In the genomic region with DNA sequence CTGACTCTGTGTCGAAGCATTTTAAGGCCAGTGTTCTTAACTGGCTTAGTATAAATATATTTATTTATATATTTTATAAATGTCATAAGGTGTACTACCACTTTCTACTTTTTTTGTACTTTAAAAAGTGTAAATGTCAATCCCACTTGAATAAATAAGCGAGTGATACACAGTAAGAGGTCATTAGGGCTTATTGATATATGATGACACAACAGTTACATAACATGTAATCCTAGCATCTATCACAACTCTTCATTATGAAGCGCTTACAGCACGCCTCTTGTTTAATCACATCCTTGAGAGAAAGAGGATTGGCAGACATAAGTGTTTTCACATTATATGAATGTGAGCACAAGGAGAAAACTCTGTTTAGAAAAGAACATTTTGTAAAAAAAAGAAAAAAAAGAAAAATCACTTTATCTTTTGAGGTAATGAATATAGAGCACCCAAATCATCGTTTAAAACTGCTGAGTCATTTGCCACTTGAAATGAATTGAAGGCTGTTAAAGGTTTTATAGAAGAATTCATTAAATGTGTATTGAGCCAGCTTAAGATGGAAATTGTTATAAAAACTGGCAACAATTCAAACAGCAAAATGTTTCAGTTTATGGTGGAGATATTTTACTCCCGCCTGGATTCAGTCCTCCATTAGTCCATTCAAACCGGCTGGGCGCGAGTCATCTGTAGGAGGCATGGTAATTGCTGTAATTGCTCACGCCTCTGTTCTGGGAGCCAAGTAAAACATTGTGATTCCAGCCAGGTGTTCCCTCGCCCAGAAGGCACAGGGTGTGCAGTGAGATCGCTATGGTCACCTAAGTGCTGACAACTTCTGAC, we compare ENCODE assay signal across 11 cellular contexts.
A peak's percentile ranks its signal among the peaks of the same experiment; 100 is the strongest.
DNase-seq lines count a peak whose midpoint lies in the region; ATAC-seq and TF ChIP-seq lines count a peak whose summit lies in the region.
"Had no signal": no experiment of that assay in that cellular context is flagged by ENCODE, and none has a peak within 500 bp of the region (broad histone marks: within the 10 kb centered on the region; RNA-seq: fewer than 3 reads in every experiment).

No MANE protein-coding gene starts in this region.

- H3K4me1 ChIP-seq in RWPE2 (ENCODE audit: insufficient read depth, poor library complexity, severe bottlenecking) (peaks cover 5% of the 10 kb centered on the region), liver (ENCODE audit: control insufficient read depth in 4 of 4, insufficient read depth in 4 of 4, low read length in 3 of 4) (peaks cover 0 to 11% (median 7%) of the 10 kb centered on the region in 4 donors)
- H3K4me1 ChIP-seq: right atrium auricular region had no signal

- H3K36me3 ChIP-seq in RWPE2 (ENCODE audit: low read depth) (no peaks in the 10 kb centered on the region), liver (ENCODE audit: control insufficient read depth in 4 of 4, insufficient read depth in 3 of 4, low read depth in 1 of 4, low read length in 3 of 4) (no peaks in the 10 kb centered on the region)
- H3K36me3 ChIP-seq: right atrium auricular region had no signal

- H3K27me3 ChIP-seq in RWPE2 (ENCODE audit: insufficient read depth, poor library complexity, severe bottlenecking): no peaks in the 10 kb centered on the region
- no peaks in the 10 kb centered on the region for H3K27me3 ChIP-seq in liver (ENCODE audit: control insufficient read depth in 4 of 4, insufficient read depth in 4 of 4, low read length in 3 of 4)
- H3K27me3 ChIP-seq: right atrium auricular region had no signal

- WGBS in liver: 40% methylated on average over 12 of the region's 12 CpGs

- H3K4me3 Mint-ChIP-seq in stimulated activated memory B cell treated with anti-CD40 and anti-IgM and Interleukin-4, amounts not matched to agents 10 μg/mL and 1 μg/mL and 100 μg/mL, for 72 hours: no peak overlapping the region
- H3K4me3 Mint-ChIP-seq: H9 had no signal

- peak; percentile 81 for DNase-seq in DMS153 treated with DMSO at 0.1 percent for 48 hours (lab: John Stamatoyannopoulos, UW; ENCODE audit: unreplicated experiment)
- peak; percentile 92 for DNase-seq in NCI-H146 treated with DMSO at 0.1 percent for 48 hours (lab: John Stamatoyannopoulos, UW; ENCODE audit: unreplicated experiment)
- DNase-seq in RWPE2 (ENCODE audit: low spot score): peak; percentile 47
- no peak for DNase-seq in activated T-cell treated with anti-CD3 and anti-CD28 coated beads, Interleukin-2, amount 50 U/mL, for 48 hours
- no peak for DNase-seq in foreskin fibroblast
- DNase-seq: H9, KG1 had no signal

- TF ChIP-seq RAD21 in liver (IDR thresholded peaks at IDR 0.05): peak in 1 of 2 donors; percentile 23

- H3K27ac ChIP-seq in RWPE2 (ENCODE audit: poor library complexity, severe bottlenecking) (no peak overlapping the region), liver (ENCODE audit: low read depth in 1 of 2, low read length in 2 of 2) (peak overlapping the region; percentile 29 to 49)
- H3K27ac ChIP-seq: right atrium auricular region had no signal

- no peaks in the 10 kb centered on the region for H3K36me3 Mint-ChIP-seq in stimulated activated memory B cell treated with anti-CD40 and anti-IgM and Interleukin-4, amounts not matched to agents 10 μg/mL and 1 μg/mL and 100 μg/mL, for 72 hours

- TF ChIP-seq CTCF in RWPE2 (IDR thresholded peaks at IDR 0.05; ENCODE audit: poor library complexity, severe bottlenecking) (no peak), liver (IDR thresholded peaks at IDR 0.05; ENCODE audit: low read depth, low read length, missing input control) (no peak), foreskin fibroblast (IDR thresholded peaks at IDR 0.05; ENCODE audit: low read depth, low read length) (no peak)

- H3K4me3 ChIP-seq in RWPE2 (ENCODE audit: severe bottlenecking): no peak overlapping the region
- H3K4me3 ChIP-seq in liver (ENCODE audit: low read depth in 1 of 3, low read length in 3 of 3): no peak overlapping the region
- H3K4me3 ChIP-seq in foreskin fibroblast (ENCODE audit: low read depth in 1 of 2, low read length in 2 of 2): no peak overlapping the region
- H3K4me3 ChIP-seq: right atrium auricular region had no signal

- H3K9me3 ChIP-seq in RWPE2 (ENCODE audit: severe bottlenecking): no peaks in the 10 kb centered on the region
- H3K9me3 ChIP-seq in liver (ENCODE audit: control insufficient read depth in 4 of 4, low read length in 3 of 4): no peaks in the 10 kb centered on the region
- H3K9me3 ChIP-seq: right atrium auricular region had no signal

- no peak overlapping the region for H3K9ac ChIP-seq in liver (ENCODE audit: low read depth in 1 of 2, low read length in 2 of 2)

- peak; percentile 74; the same call in 2 of the 3 replicates for ATAC-seq in RWPE2 (ENCODE audit: low read depth)
- no peak for ATAC-seq in stimulated activated memory B cell treated with anti-CD40 and anti-IgM and Interleukin-4, amounts not matched to agents 10 μg/mL and 1 μg/mL and 100 μg/mL, for 72 hours
- ATAC-seq in GM21360 (IDR thresholded peaks at IDR 0.05; ENCODE audit: unreplicated experiment): no peak

- H3K9me3 Mint-ChIP-seq in stimulated activated memory B cell treated with anti-CD40 and anti-IgM and Interleukin-4, amounts not matched to agents 10 μg/mL and 1 μg/mL and 100 μg/mL, for 72 hours: peaks cover 3% of the 10 kb centered on the region
- H3K9me3 Mint-ChIP-seq: H9 had no signal

- H3K27ac Mint-ChIP-seq in stimulated activated memory B cell treated with anti-CD40 and anti-IgM and Interleukin-4, amounts not matched to agents 10 μg/mL and 1 μg/mL and 100 μg/mL, for 72 hours: no peak overlapping the region
- H3K27ac Mint-ChIP-seq: H9 had no signal

- H3K27me3 Mint-ChIP-seq in stimulated activated memory B cell treated with anti-CD40 and anti-IgM and Interleukin-4, amounts not matched to agents 10 μg/mL and 1 μg/mL and 100 μg/mL, for 72 hours: no peaks in the 10 kb centered on the region

- no peaks in the 10 kb centered on the region for H3K4me1 Mint-ChIP-seq in stimulated activated memory B cell treated with anti-CD40 and anti-IgM and Interleukin-4, amounts not matched to agents 10 μg/mL and 1 μg/mL and 100 μg/mL, for 72 hours

TF ChIP-seq in liver, 16 proteins besides CTCF, POLR2A, EP300 and RAD21:
- TF ChIP-seq TAF1 (conservative IDR thresholded peaks at IDR 0.05) (no peak), MAX (IDR thresholded peaks at IDR 0.05) (peak; percentile 54), FOXA1 (IDR thresholded peaks at IDR 0.05) (peak; percentile 51), RXRA (IDR thresholded peaks at IDR 0.05) (peak in 1 of 2 donors; percentile 52), NR2F2 (IDR thresholded peaks at IDR 0.05) (no peak), FOXA2 (IDR thresholded peaks at IDR 0.05) (peak; percentile 93), HNF4G (IDR thresholded peaks at IDR 0.05) (no peak), ATF3 (IDR thresholded peaks at IDR 0.05) (peak; percentile 23), EGR1 (IDR thresholded peaks at IDR 0.05; ENCODE audit: low read depth in 2 of 2) (no peak), YY1 (IDR thresholded peaks at IDR 0.05) (peak; percentile 95), JUND (IDR thresholded peaks at IDR 0.05) (no peak), HNF4A (conservative IDR thresholded peaks at IDR 0.05) (peak; percentile 34 to 71)
- TF ChIP-seq, protein P1, sequence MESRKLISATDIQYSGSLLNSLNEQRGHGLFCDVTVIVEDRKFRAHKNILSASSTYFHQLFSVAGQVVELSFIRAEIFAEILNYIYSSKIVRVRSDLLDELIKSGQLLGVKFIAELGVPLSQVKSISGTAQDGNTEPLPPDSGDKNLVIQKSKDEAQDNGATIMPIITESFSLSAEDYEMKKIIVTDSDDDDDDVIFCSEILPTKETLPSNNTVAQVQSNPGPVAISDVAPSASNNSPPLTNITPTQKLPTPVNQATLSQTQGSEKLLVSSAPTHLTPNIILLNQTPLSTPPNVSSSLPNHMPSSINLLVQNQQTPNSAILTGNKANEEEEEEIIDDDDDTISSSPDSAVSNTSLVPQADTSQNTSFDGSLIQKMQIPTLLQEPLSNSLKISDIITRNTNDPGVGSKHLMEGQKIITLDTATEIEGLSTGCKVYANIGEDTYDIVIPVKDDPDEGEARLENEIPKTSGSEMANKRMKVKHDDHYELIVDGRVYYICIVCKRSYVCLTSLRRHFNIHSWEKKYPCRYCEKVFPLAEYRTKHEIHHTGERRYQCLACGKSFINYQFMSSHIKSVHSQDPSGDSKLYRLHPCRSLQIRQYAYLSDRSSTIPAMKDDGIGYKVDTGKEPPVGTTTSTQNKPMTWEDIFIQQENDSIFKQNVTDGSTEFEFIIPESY (IDR thresholded peaks at IDR 0.05): no peak
- TF ChIP-seq, protein P2, sequence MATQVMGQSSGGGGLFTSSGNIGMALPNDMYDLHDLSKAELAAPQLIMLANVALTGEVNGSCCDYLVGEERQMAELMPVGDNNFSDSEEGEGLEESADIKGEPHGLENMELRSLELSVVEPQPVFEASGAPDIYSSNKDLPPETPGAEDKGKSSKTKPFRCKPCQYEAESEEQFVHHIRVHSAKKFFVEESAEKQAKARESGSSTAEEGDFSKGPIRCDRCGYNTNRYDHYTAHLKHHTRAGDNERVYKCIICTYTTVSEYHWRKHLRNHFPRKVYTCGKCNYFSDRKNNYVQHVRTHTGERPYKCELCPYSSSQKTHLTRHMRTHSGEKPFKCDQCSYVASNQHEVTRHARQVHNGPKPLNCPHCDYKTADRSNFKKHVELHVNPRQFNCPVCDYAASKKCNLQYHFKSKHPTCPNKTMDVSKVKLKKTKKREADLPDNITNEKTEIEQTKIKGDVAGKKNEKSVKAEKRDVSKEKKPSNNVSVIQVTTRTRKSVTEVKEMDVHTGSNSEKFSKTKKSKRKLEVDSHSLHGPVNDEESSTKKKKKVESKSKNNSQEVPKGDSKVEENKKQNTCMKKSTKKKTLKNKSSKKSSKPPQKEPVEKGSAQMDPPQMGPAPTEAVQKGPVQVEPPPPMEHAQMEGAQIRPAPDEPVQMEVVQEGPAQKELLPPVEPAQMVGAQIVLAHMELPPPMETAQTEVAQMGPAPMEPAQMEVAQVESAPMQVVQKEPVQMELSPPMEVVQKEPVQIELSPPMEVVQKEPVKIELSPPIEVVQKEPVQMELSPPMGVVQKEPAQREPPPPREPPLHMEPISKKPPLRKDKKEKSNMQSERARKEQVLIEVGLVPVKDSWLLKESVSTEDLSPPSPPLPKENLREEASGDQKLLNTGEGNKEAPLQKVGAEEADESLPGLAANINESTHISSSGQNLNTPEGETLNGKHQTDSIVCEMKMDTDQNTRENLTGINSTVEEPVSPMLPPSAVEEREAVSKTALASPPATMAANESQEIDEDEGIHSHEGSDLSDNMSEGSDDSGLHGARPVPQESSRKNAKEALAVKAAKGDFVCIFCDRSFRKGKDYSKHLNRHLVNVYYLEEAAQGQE (IDR thresholded peaks at IDR 0.05): peak; percentile 40

Comparison
In these comparisons a context has a peak if more than half of its experiments do, and no peak if none do; other contexts are left out.
1. DNase-seq: peak in DMS153 treated with DMSO at 0.1 percent for 48 hours (single experiment), NCI-H146 treated with DMSO at 0.1 percent for 48 hours (single experiment) and RWPE2 (single experiment); none in activated T-cell treated with anti-CD3 and anti-CD28 coated beads, Interleukin-2, amount 50 U/mL, for 48 hours (0 of 2) and foreskin fibroblast (0 of 2).